Comparison of ENCODE assay signal across 7 cellular contexts in genomic region chr12:7130537-7130790, GRCh38. TPM values are rescaled to one million over a fixed set of nuclear protein-coding genes. Genes with fewer than 3 reads are reported as not detected.
A peak's percentile ranks its signal among the peaks of the same experiment; 100 is the strongest.
DNase-seq lines count a peak whose midpoint lies in the region; ATAC-seq and TF ChIP-seq lines count a peak whose summit lies in the region.

No MANE protein-coding gene starts in this region.

- H3K9me3 Mint-ChIP-seq in activated CD4-positive, alpha-beta memory T cell treated with anti-CD3 and anti-CD28 coated beads, Interleukin-2, amount 10 ng/mL, durations not matched to agents 7 days and 5 days, result no peaks in the 10 kb centered on the region

- intact Hi-C loops in stomach (cut with DNase I; ENCODE audit: low total_unique reads), result no loop called here

- peak overlapping the region; percentile 91 for H3K27ac Mint-ChIP-seq in activated CD4-positive, alpha-beta memory T cell treated with anti-CD3 and anti-CD28 coated beads, Interleukin-2, amount 10 ng/mL, durations not matched to agents 7 days and 5 days

- H3K4me1 Mint-ChIP-seq in activated CD4-positive, alpha-beta memory T cell treated with anti-CD3 and anti-CD28 coated beads, Interleukin-2, amount 10 ng/mL, durations not matched to agents 7 days and 5 days, result peaks cover 43% of the 10 kb centered on the region

- no peaks in the 10 kb centered on the region for H3K9me3 ChIP-seq in iPS-15b (ENCODE audit: control insufficient read depth, insufficient read depth, low read length)
- no peaks in the 10 kb centered on the region for H3K9me3 ChIP-seq in stomach

- peaks cover 13% of the 10 kb centered on the region for H3K4me1 ChIP-seq in iPS-15b (ENCODE audit: control insufficient read depth, insufficient read depth, low read length)
- peaks cover 20 to 41% (median 32%) of the 10 kb centered on the region in 4 donors for H3K4me1 ChIP-seq in stomach

- H3K27me3 Mint-ChIP-seq in activated CD4-positive, alpha-beta memory T cell treated with anti-CD3 and anti-CD28 coated beads, Interleukin-2, amount 10 ng/mL, durations not matched to agents 7 days and 5 days, result no peaks in the 10 kb centered on the region

- DNase-seq in activated CD4-positive, alpha-beta memory T cell treated with anti-CD3 and anti-CD28 coated beads, Interleukin-2, amount 10 ng/mL, durations not matched to agents 7 days and 5 days, result no peak
- DNase-seq in stomach (no peak), DMS153 (lab: John Stamatoyannopoulos, UW) (no peak)
- no peak for DNase-seq in stimulated activated CD4-positive, alpha-beta T cell treated with anti-CD3 and anti-CD28 coated beads, Interleukin-2, amount 100 ng/mL, for 48 hours

- CTCF ChIA-PET in activated CD4-positive, alpha-beta memory T cell treated with anti-CD3 and anti-CD28 coated beads, Interleukin-2, amount 10 ng/mL, durations not matched to agents 7 days and 5 days (lab: Charles Lee), result interaction anchor here (1.4 to 3.4 kb wide), 3 partner anchors 17 to 112 kb away, joined by 4 to 12 read pairs (median 7); partner anchors contain the start of gene LPCAT3

- H3K27me3 ChIP-seq in iPS-15b (ENCODE audit: control insufficient read depth, insufficient read depth, low read length) (peaks cover 11% of the 10 kb centered on the region), stomach (peaks cover 0 to 15% (median 0%) of the 10 kb centered on the region in 3 donors)

- no peak for TF ChIP-seq POLR2A in stomach (IDR thresholded peaks at IDR 0.05)

- no peak for TF ChIP-seq EP300 in stomach (IDR thresholded peaks at IDR 0.05)

- ATAC-seq in HG02571 (IDR thresholded peaks at IDR 0.05; ENCODE audit: unreplicated experiment) (peak; percentile 15), HG02981 (IDR thresholded peaks at IDR 0.05; ENCODE audit: unreplicated experiment) (no peak)

- H3K4me3 ChIP-seq in iPS-15b (ENCODE audit: low read depth, low read length) (peak overlapping the region; percentile 88), stomach (peak overlapping the region; percentile 67 to 74 (median 70))

- H3K36me3 ChIP-seq in iPS-15b (ENCODE audit: control insufficient read depth, insufficient read depth, low read length) (peaks cover 3% of the 10 kb centered on the region), stomach (peaks cover 0 to 22% (median 21%) of the 10 kb centered on the region in 4 donors)

- H3K4me3 Mint-ChIP-seq in activated CD4-positive, alpha-beta memory T cell treated with anti-CD3 and anti-CD28 coated beads, Interleukin-2, amount 10 ng/mL, durations not matched to agents 7 days and 5 days, result peak overlapping the region; percentile 100

- POLR2A ChIA-PET in activated CD4-positive, alpha-beta memory T cell treated with anti-CD3 and anti-CD28 coated beads, Interleukin-2, amount 10 ng/mL, durations not matched to agents 7 days and 5 days (lab: Charles Lee), result interaction anchor here (0.6 to 3.0 kb wide), 5 partner anchors 10 to 187 kb away, joined by 3 to 26 read pairs (median 14); partner anchors contain the start of genes C12orf57, C1RL and RNU7-1

- no peak for TF ChIP-seq CTCF in stomach (IDR thresholded peaks at IDR 0.05)

- no peak overlapping the region for H3K9ac ChIP-seq in iPS-15b (ENCODE audit: low read depth, low read length)

- 0 to 1% (median 0%) methylated on average over 2 to 14 of the region's 14 CpGs for WGBS in stomach, 5 donors

- peaks cover 48% of the 10 kb centered on the region for H3K36me3 Mint-ChIP-seq in activated CD4-positive, alpha-beta memory T cell treated with anti-CD3 and anti-CD28 coated beads, Interleukin-2, amount 10 ng/mL, durations not matched to agents 7 days and 5 days (ENCODE audit: low read depth)

- H3K27ac ChIP-seq in stomach, result peak overlapping the region; percentile 74 to 88 (median 77)

RNA-seq across cellular contexts. Expression of gene CLSTN3, which starts 0.3 kb away (rescaled TPM):
- 100 to 1,000 TPM; 148 to 152 TPM for total RNA-seq in activated CD4-positive, alpha-beta memory T cell treated with anti-CD3 and anti-CD28 coated beads, Interleukin-2, amount 10 ng/mL, durations not matched to agents 7 days and 5 days
- 100 to 1,000 TPM in 2 of 5 donors, 10 to 100 TPM in 2, 1 to 10 TPM in 1; 8.5 to 149 (median 83.2) TPM for total RNA-seq in stomach
- polyA plus RNA-seq in stomach, result 1 to 10 TPM; 2.4 to 7.8 (median 4.0) TPM

RNA-seq across cellular contexts. Expression of gene RBP5, which starts 1.8 kb away (rescaled TPM):
- total RNA-seq in activated CD4-positive, alpha-beta memory T cell treated with anti-CD3 and anti-CD28 coated beads, Interleukin-2, amount 10 ng/mL, durations not matched to agents 7 days and 5 days, result 1 to 10 TPM in 1 of 2 experiments, under 1 TPM in 1; 0.86 to 1.8 TPM
- not detected for total RNA-seq in stomach
- polyA plus RNA-seq in stomach, result 1 to 10 TPM; 3.3 to 5.3 (median 5.0) TPM

RNA-seq across cellular contexts. Expression of gene C1RL, which starts 21.4 kb away (rescaled TPM):
- total RNA-seq in activated CD4-positive, alpha-beta memory T cell treated with anti-CD3 and anti-CD28 coated beads, Interleukin-2, amount 10 ng/mL, durations not matched to agents 7 days and 5 days, result 10 to 100 TPM; 26.5 to 28.8 TPM
- 100 to 1,000 TPM in 2 of 5 donors, 10 to 100 TPM in 3; 40.2 to 121 (median 73.3) TPM for total RNA-seq in stomach
- 10 to 100 TPM; 18.6 to 43.9 (median 25.1) TPM for polyA plus RNA-seq in stomach

RNA-seq across cellular contexts. Expression of gene C1R, which starts 38.2 kb away (rescaled TPM):
- total RNA-seq in activated CD4-positive, alpha-beta memory T cell treated with anti-CD3 and anti-CD28 coated beads, Interleukin-2, amount 10 ng/mL, durations not matched to agents 7 days and 5 days, result 1 to 10 TPM; 2.7 to 3.8 TPM
- 100 to 1,000 TPM; 111 to 312 (median 139) TPM for total RNA-seq in stomach
- 100 to 1,000 TPM in 1 of 3 donors, 10 to 100 TPM in 2; 68.9 to 216 (median 84.2) TPM for polyA plus RNA-seq in stomach

RNA-seq across cellular contexts. Expression of gene PEX5, which starts 59.0 kb away (rescaled TPM):
- 10 to 100 TPM; 15.0 to 15.4 TPM for total RNA-seq in activated CD4-positive, alpha-beta memory T cell treated with anti-CD3 and anti-CD28 coated beads, Interleukin-2, amount 10 ng/mL, durations not matched to agents 7 days and 5 days
- 10 to 100 TPM; 21.7 to 49.0 (median 24.1) TPM for total RNA-seq in stomach
- 10 to 100 TPM; 15.7 to 23.4 (median 22.6) TPM for polyA plus RNA-seq in stomach
